In genomic region chr1:192914092-192914491, GRCh38 we compare ENCODE assay signal across 13 cellular contexts.
"Had no signal": no experiment of that assay in that cellular context is flagged by ENCODE, and none has a peak within 500 bp of the region (broad histone marks: within the 10 kb centered on the region; RNA-seq: fewer than 3 reads in every experiment).

No MANE protein-coding gene starts in this region.

- ATAC-seq: esophagus mucosa had no signal

- H3K4me1 ChIP-seq: neural progenitor cell, vagina had no signal

- H3K36me3 Mint-ChIP-seq: activated naive CD4-positive, alpha-beta T cell treated with anti-CD3 and anti-CD28 coated beads, Interleukin-2, amount 50 U/mL, for 72 hours; neural progenitor cell had no signal

- H3K27me3 Mint-ChIP-seq: activated CD4-positive, alpha-beta memory T cell treated with anti-CD3 and anti-CD28 coated beads, Interleukin-2, amount 10 ng/mL, durations not matched to agents 7 days and 5 days; activated CD4-positive, alpha-beta T cell treated with anti-CD3 and anti-CD28 coated beads for 36 hours; activated T-cell treated with anti-CD3 and anti-CD28 coated beads, Interleukin-2, amount 50 U/mL, for 24 hours had no signal

- DNase-seq: activated CD4-positive, alpha-beta memory T cell treated with anti-CD3 and anti-CD28 coated beads, Interleukin-2, amount 10 ng/mL, durations not matched to agents 7 days and 5 days; activated effector memory CD4-positive, alpha-beta T cell treated with anti-CD3 and anti-CD28 coated beads, Interleukin-2, amount 50 U/mL, for 16 hours; activated T-cell treated with anti-CD3 and anti-CD28 coated beads, Interleukin-2, amount 50 U/mL, for 24 hours; amniotic stem cell; stimulated activated CD4-positive, alpha-beta T cell treated with anti-CD3 and anti-CD28 coated beads, Interleukin-12 subunit alpha, Interleukin-12 subunit beta, amount 100 ng/mL, for 4 hours; stimulated activated CD4-positive, alpha-beta T cell treated with anti-CD3 and anti-CD28 coated beads, Interleukin-2, amount 100 ng/mL, for 24 hours; WERI-Rb-1 had no signal

- H3K9ac ChIP-seq: neural progenitor cell had no signal

- H3K9me3 ChIP-seq: vagina had no signal

- H3K4me1 Mint-ChIP-seq: activated CD4-positive, alpha-beta memory T cell treated with anti-CD3 and anti-CD28 coated beads, Interleukin-2, amount 10 ng/mL, durations not matched to agents 7 days and 5 days; neural progenitor cell had no signal

- H3K36me3 ChIP-seq: neural progenitor cell, vagina, WERI-Rb-1 had no signal

- H3K27me3 ChIP-seq: neural progenitor cell, vagina had no signal

- H3K27ac ChIP-seq: neural progenitor cell, vagina, WERI-Rb-1 had no signal

- H3K27ac Mint-ChIP-seq: activated CD4-positive, alpha-beta memory T cell treated with anti-CD3 and anti-CD28 coated beads, Interleukin-2, amount 10 ng/mL, durations not matched to agents 7 days and 5 days; activated CD4-positive, alpha-beta T cell treated with anti-CD3 and anti-CD28 coated beads for 36 hours; activated naive CD4-positive, alpha-beta T cell treated with anti-CD3 and anti-CD28 coated beads, Interleukin-2, amount 50 U/mL, for 72 hours; activated T-cell treated with anti-CD3 and anti-CD28 coated beads, Interleukin-2, amount 50 U/mL, for 24 hours; mesothelial cell of epicardium; neural progenitor cell had no signal

- H3K4me3 ChIP-seq: neural progenitor cell, vagina had no signal

- H3K4me3 Mint-ChIP-seq: activated CD4-positive, alpha-beta memory T cell treated with anti-CD3 and anti-CD28 coated beads, Interleukin-2, amount 10 ng/mL, durations not matched to agents 7 days and 5 days; activated CD4-positive, alpha-beta T cell treated with anti-CD3 and anti-CD28 coated beads for 36 hours; activated T-cell treated with anti-CD3 and anti-CD28 coated beads, Interleukin-2, amount 50 U/mL, for 24 hours; mesothelial cell of epicardium; neural progenitor cell had no signal
